In the genomic region with DNA sequence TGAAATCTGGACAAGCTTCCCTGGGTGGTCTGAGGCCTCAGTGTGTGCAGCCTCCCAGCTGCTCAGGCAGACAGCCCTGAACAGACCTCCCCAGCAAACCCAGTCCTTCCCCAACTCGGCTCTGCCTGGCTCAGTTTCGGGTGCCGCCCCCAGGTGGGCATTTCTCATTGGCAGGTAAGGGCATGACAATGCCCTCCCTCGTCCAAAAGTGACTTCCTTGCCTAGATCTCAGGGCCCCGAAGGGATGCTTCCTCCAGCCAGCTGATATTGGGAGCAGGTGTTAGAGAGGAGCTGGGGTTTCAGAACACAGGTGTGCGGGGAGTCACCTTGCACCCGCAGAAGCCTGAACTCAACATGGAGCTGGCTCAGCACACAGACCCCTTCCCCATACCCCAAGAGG, we compare ENCODE assay signal across 1 cellular context.
TF ChIP-seq lines count a peak whose summit lies in the region.

No MANE protein-coding gene starts in this region.

TF ChIP-seq in HCT116, 20 proteins besides CTCF, POLR2A, EP300 and RAD21 (continued from another document):
- TF ChIP-seq, protein P1, sequence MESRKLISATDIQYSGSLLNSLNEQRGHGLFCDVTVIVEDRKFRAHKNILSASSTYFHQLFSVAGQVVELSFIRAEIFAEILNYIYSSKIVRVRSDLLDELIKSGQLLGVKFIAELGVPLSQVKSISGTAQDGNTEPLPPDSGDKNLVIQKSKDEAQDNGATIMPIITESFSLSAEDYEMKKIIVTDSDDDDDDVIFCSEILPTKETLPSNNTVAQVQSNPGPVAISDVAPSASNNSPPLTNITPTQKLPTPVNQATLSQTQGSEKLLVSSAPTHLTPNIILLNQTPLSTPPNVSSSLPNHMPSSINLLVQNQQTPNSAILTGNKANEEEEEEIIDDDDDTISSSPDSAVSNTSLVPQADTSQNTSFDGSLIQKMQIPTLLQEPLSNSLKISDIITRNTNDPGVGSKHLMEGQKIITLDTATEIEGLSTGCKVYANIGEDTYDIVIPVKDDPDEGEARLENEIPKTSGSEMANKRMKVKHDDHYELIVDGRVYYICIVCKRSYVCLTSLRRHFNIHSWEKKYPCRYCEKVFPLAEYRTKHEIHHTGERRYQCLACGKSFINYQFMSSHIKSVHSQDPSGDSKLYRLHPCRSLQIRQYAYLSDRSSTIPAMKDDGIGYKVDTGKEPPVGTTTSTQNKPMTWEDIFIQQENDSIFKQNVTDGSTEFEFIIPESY (IDR thresholded peaks at IDR 0.05; ENCODE audit: extremely low read depth, insufficient replicate concordance, low read length) = no peak
- TF ChIP-seq EZH2phosphoT487 (IDR thresholded peaks at IDR 0.05; ENCODE audit: borderline replicate concordance) = no peak
- TF ChIP-seq YY1 (IDR thresholded peaks at IDR 0.05; ENCODE audit: extremely low read depth, insufficient replicate concordance, low read depth, low read length) = no peak
- TF ChIP-seq SIN3A (IDR thresholded peaks at IDR 0.05; ENCODE audit: low read depth) = no peak
- TF ChIP-seq, protein P2, sequence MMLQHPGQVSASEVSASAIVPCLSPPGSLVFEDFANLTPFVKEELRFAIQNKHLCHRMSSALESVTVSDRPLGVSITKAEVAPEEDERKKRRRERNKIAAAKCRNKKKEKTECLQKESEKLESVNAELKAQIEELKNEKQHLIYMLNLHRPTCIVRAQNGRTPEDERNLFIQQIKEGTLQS (IDR thresholded peaks at IDR 0.05) = no peak
- TF ChIP-seq TCF7L2 (IDR thresholded peaks at IDR 0.05; ENCODE audit: borderline replicate concordance, extremely low read depth, insufficient read depth, insufficient read length) = no peak
- TF ChIP-seq CBX3 (IDR thresholded peaks at IDR 0.05; ENCODE audit: low read depth) = no peak
